Comparison of ENCODE assay signal across 20 cellular contexts in genomic region chr4:7788193-7788592, GRCh38.
"Had no signal": no experiment of that assay in that cellular context is flagged by ENCODE, and none has a peak within 500 bp of the region (broad histone marks: within the 10 kb centered on the region; RNA-seq: fewer than 3 reads in every experiment).

No MANE protein-coding gene starts in this region.

- H3K4me1 ChIP-seq: pancreas, right lobe of liver had no signal

- H3K36me3 Mint-ChIP-seq: activated naive CD8-positive, alpha-beta T cell treated with anti-CD3 and anti-CD28 coated beads, Interleukin-2, amount 10 ng/mL, durations not matched to agents 7 days and 5 days; natural killer cell had no signal

- ATAC-seq: natural killer cell had no signal

- H3K4me3 ChIP-seq: pancreas, right lobe of liver had no signal

- H3K27me3 ChIP-seq: pancreas, right lobe of liver, testis had no signal

- H3K4me3 Mint-ChIP-seq: activated naive CD4-positive, alpha-beta T cell treated with anti-CD3 and anti-CD28 coated beads for 36 hours; activated naive CD8-positive, alpha-beta T cell treated with anti-CD3 and anti-CD28 coated beads, Interleukin-2, amount 10 ng/mL, durations not matched to agents 7 days and 5 days; activated T-cell treated with anti-CD3 and anti-CD28 coated beads, Interleukin-2, amount 50 U/mL, for 24 hours; mesothelial cell of epicardium; natural killer cell; type B pancreatic cell had no signal

- H3K9me3 Mint-ChIP-seq: activated naive CD4-positive, alpha-beta T cell treated with anti-CD3 and anti-CD28 coated beads for 36 hours; activated naive CD8-positive, alpha-beta T cell treated with anti-CD3 and anti-CD28 coated beads, Interleukin-2, amount 10 ng/mL, durations not matched to agents 7 days and 5 days; activated T-cell treated with anti-CD3 and anti-CD28 coated beads, Interleukin-2, amount 50 U/mL, for 24 hours; activated T-helper 2 cell treated with anti-CD3 and anti-CD28 coated beads, Interferon-gamma antibody, Interleukin-2, Interleukin-4, amounts not matched to agents 10 μg/mL and 5 μg/mL and 100 μg/mL, durations not matched to agents 14 hours and 24 hours and 36 hours; mesothelial cell of epicardium; natural killer cell; type B pancreatic cell had no signal

- H3K36me3 ChIP-seq: right lobe of liver had no signal

- H3K4me1 Mint-ChIP-seq: activated naive CD8-positive, alpha-beta T cell treated with anti-CD3 and anti-CD28 coated beads, Interleukin-2, amount 10 ng/mL, durations not matched to agents 7 days and 5 days had no signal

- H3K27ac ChIP-seq: pancreas, right lobe of liver, testis had no signal

- H3K9me3 ChIP-seq: pancreas, right lobe of liver, testis had no signal

- DNase-seq: activated CD4-positive, alpha-beta T cell treated with anti-CD3 and anti-CD28 coated beads, Interleukin-2, amount 50 U/mL, for 4 hours; activated CD8-positive, alpha-beta memory T cell treated with anti-CD3 and anti-CD28 coated beads for 24 hours; activated CD8-positive, alpha-beta memory T cell treated with anti-CD3 and anti-CD28 coated beads, Interleukin-2, amount 50 U/mL, for 4 hours; activated naive CD4-positive, alpha-beta T cell treated with anti-CD3 and anti-CD28 coated beads for 36 hours; activated naive CD8-positive, alpha-beta T cell treated with anti-CD3 and anti-CD28 coated beads, Interleukin-2, amount 10 ng/mL, durations not matched to agents 7 days and 5 days; activated T-cell treated with anti-CD3 and anti-CD28 coated beads, Interleukin-2, amount 50 U/mL, for 24 hours; foreskin fibroblast; kidney; natural killer cell; pancreas; small intestine; stimulated activated CD4-positive, alpha-beta T cell treated with anti-CD3 and anti-CD28 coated beads, Interleukin-15, amount 100 ng/mL, for 24 hours; stimulated activated CD4-positive, alpha-beta T cell treated with anti-CD3 and anti-CD28 coated beads, Interleukin-4, amount 100 ng/mL, for 1 hour; stimulated activated naive CD4-positive, alpha-beta T cell; T-helper 1 cell; testis had no signal

- H3K27ac Mint-ChIP-seq: activated naive CD4-positive, alpha-beta T cell treated with anti-CD3 and anti-CD28 coated beads for 36 hours; activated naive CD8-positive, alpha-beta T cell treated with anti-CD3 and anti-CD28 coated beads, Interleukin-2, amount 10 ng/mL, durations not matched to agents 7 days and 5 days; activated T-cell treated with anti-CD3 and anti-CD28 coated beads, Interleukin-2, amount 50 U/mL, for 24 hours; activated T-helper 2 cell treated with anti-CD3 and anti-CD28 coated beads, Interferon-gamma antibody, Interleukin-2, Interleukin-4, amounts not matched to agents 10 μg/mL and 5 μg/mL and 100 μg/mL, durations not matched to agents 14 hours and 24 hours and 36 hours; mesothelial cell of epicardium; natural killer cell; type B pancreatic cell had no signal

- H3K27me3 Mint-ChIP-seq: activated naive CD8-positive, alpha-beta T cell treated with anti-CD3 and anti-CD28 coated beads, Interleukin-2, amount 10 ng/mL, durations not matched to agents 7 days and 5 days; activated T-cell treated with anti-CD3 and anti-CD28 coated beads, Interleukin-2, amount 50 U/mL, for 24 hours; type B pancreatic cell had no signal
